25 cellular contexts compared by ENCODE assay signal in genomic region chr5:59146729-59147128, GRCh38.
A peak's percentile ranks its signal among the peaks of the same experiment; 100 is the strongest.
DNase-seq lines count a peak whose midpoint lies in the region; ATAC-seq and TF ChIP-seq lines count a peak whose summit lies in the region.
"Had no signal": no experiment of that assay in that cellular context is flagged by ENCODE, and none has a peak within 500 bp of the region (broad histone marks: within the 10 kb centered on the region; RNA-seq: fewer than 3 reads in every experiment).

No MANE protein-coding gene starts in this region.

- H3K36me3 Mint-ChIP-seq in activated CD4-positive, alpha-beta T cell treated with anti-CD3 and anti-CD28 coated beads, Interleukin-2, amount 10 ng/mL, durations not matched to agents 7 days and 5 days (ENCODE audit: low read depth): peaks cover 2% of the 10 kb centered on the region
- no peaks in the 10 kb centered on the region for H3K36me3 Mint-ChIP-seq in CD4-positive, alpha-beta T cell (ENCODE audit: low read depth)
- no peaks in the 10 kb centered on the region for H3K36me3 Mint-ChIP-seq in T-cell
- H3K36me3 Mint-ChIP-seq in activated T-helper 17 cell treated with anti-CD3 and anti-CD28 coated beads, Interleukin-2, amount 50 U/mL, for 72 hours (ENCODE audit: low read depth): no peaks in the 10 kb centered on the region
- no peaks in the 10 kb centered on the region for H3K36me3 Mint-ChIP-seq in glutamatergic neuron (ENCODE audit: unreplicated experiment)
- H3K36me3 Mint-ChIP-seq: CD4-positive, CD25-positive, alpha-beta regulatory T cell had no signal

- peak; percentile 26 for DNase-seq in activated CD4-positive, alpha-beta T cell treated with anti-CD3 and anti-CD28 coated beads, Interleukin-2, amount 10 ng/mL, durations not matched to agents 7 days and 5 days
- no peak for DNase-seq in activated CD4-positive, alpha-beta T cell treated with anti-CD3 and anti-CD28 coated beads, Interleukin-2, amount 50 U/mL, for 48 hours
- DNase-seq in CD4-positive, alpha-beta T cell: no peak
- DNase-seq in T-cell (peak in 4 of 34 experiments; percentile 2 to 21 (median 6)), glutamatergic neuron (no peak), posterior cingulate gyrus (no peak), COR-L47 (lab: John Stamatoyannopoulos, UW) (no peak)
- DNase-seq: Caco-2; CD4-positive, CD25-positive, alpha-beta regulatory T cell; DMS 273 treated with DMSO at 0.1 percent for 48 hours; DMS79; GF-D8; HCEC 1CT; NCI-H1092; NCI-H1417 treated with DMSO at 0.1 percent for 48 hours; NCI-H1694 treated with DMSO at 0.1 percent for 48 hours; NCI-H2081 treated with DMSO at 0.1 percent for 48 hours; NCI-H2171 treated with DMSO at 0.1 percent for 48 hours; NCI-H345; NCI-H524 treated with DMSO at 0.1 percent for 48 hours; NCI-H774; SK-N-SH had no signal

- no peaks in the 10 kb centered on the region for H3K27me3 ChIP-seq in CD4-positive, alpha-beta T cell (ENCODE audit: control insufficient read depth, insufficient read depth, low read length)
- H3K27me3 ChIP-seq: BLaER1 had no signal

- H3K4me1 Mint-ChIP-seq in activated CD4-positive, alpha-beta T cell treated with anti-CD3 and anti-CD28 coated beads, Interleukin-2, amount 10 ng/mL, durations not matched to agents 7 days and 5 days: peaks cover 20% of the 10 kb centered on the region
- no peaks in the 10 kb centered on the region for H3K4me1 Mint-ChIP-seq in CD4-positive, alpha-beta T cell (ENCODE audit: low read depth)
- peaks cover 5 to 29% (median 13%) of the 10 kb centered on the region in 3 donors for H3K4me1 Mint-ChIP-seq in T-cell
- H3K4me1 Mint-ChIP-seq in activated T-helper 17 cell treated with anti-CD3 and anti-CD28 coated beads, Interleukin-2, amount 50 U/mL, for 72 hours: peaks cover 17% of the 10 kb centered on the region
- H3K4me1 Mint-ChIP-seq in glutamatergic neuron (ENCODE audit: low read depth, unreplicated experiment): no peaks in the 10 kb centered on the region

- no peak overlapping the region for H3K4me3 Mint-ChIP-seq in activated CD4-positive, alpha-beta T cell treated with anti-CD3 and anti-CD28 coated beads, Interleukin-2, amount 10 ng/mL, durations not matched to agents 7 days and 5 days
- H3K4me3 Mint-ChIP-seq in CD4-positive, alpha-beta T cell: no peak overlapping the region
- H3K4me3 Mint-ChIP-seq in T-cell: no peak overlapping the region
- H3K4me3 Mint-ChIP-seq in activated T-helper 17 cell treated with anti-CD3 and anti-CD28 coated beads, Interleukin-2, amount 50 U/mL, for 72 hours: no peak overlapping the region
- H3K4me3 Mint-ChIP-seq in glutamatergic neuron (ENCODE audit: unreplicated experiment): no peak overlapping the region
- H3K4me3 Mint-ChIP-seq: CD4-positive, CD25-positive, alpha-beta regulatory T cell; IgD-negative memory B cell had no signal

- H3K27me3 Mint-ChIP-seq in activated CD4-positive, alpha-beta T cell treated with anti-CD3 and anti-CD28 coated beads, Interleukin-2, amount 10 ng/mL, durations not matched to agents 7 days and 5 days: no peaks in the 10 kb centered on the region
- no peaks in the 10 kb centered on the region for H3K27me3 Mint-ChIP-seq in CD4-positive, alpha-beta T cell
- H3K27me3 Mint-ChIP-seq in T-cell: no peaks in the 10 kb centered on the region
- no peaks in the 10 kb centered on the region for H3K27me3 Mint-ChIP-seq in activated T-helper 17 cell treated with anti-CD3 and anti-CD28 coated beads, Interleukin-2, amount 50 U/mL, for 72 hours
- H3K27me3 Mint-ChIP-seq in glutamatergic neuron (ENCODE audit: unreplicated experiment): no peaks in the 10 kb centered on the region
- H3K27me3 Mint-ChIP-seq: CD4-positive, CD25-positive, alpha-beta regulatory T cell had no signal

- peaks cover 3% of the 10 kb centered on the region for H3K9me3 Mint-ChIP-seq in activated CD4-positive, alpha-beta T cell treated with anti-CD3 and anti-CD28 coated beads, Interleukin-2, amount 10 ng/mL, durations not matched to agents 7 days and 5 days
- H3K9me3 Mint-ChIP-seq in CD4-positive, alpha-beta T cell: no peaks in the 10 kb centered on the region
- H3K9me3 Mint-ChIP-seq in T-cell (no peaks in the 10 kb centered on the region), glutamatergic neuron (ENCODE audit: unreplicated experiment) (no peaks in the 10 kb centered on the region)
- peaks cover 3% of the 10 kb centered on the region for H3K9me3 Mint-ChIP-seq in activated T-helper 17 cell treated with anti-CD3 and anti-CD28 coated beads, Interleukin-2, amount 50 U/mL, for 72 hours
- H3K9me3 Mint-ChIP-seq: CD4-positive, CD25-positive, alpha-beta regulatory T cell had no signal

- no peak overlapping the region for H3K27ac ChIP-seq in CD4-positive, alpha-beta T cell (ENCODE audit: low read depth, low read length)
- H3K27ac ChIP-seq: BLaER1 had no signal

- no peak overlapping the region for H3K27ac Mint-ChIP-seq in activated CD4-positive, alpha-beta T cell treated with anti-CD3 and anti-CD28 coated beads, Interleukin-2, amount 10 ng/mL, durations not matched to agents 7 days and 5 days
- H3K27ac Mint-ChIP-seq in CD4-positive, alpha-beta T cell: no peak overlapping the region
- H3K27ac Mint-ChIP-seq in T-cell (no peak overlapping the region), glutamatergic neuron (ENCODE audit: unreplicated experiment) (no peak overlapping the region)
- H3K27ac Mint-ChIP-seq in activated T-helper 17 cell treated with anti-CD3 and anti-CD28 coated beads, Interleukin-2, amount 50 U/mL, for 72 hours: no peak overlapping the region
- H3K27ac Mint-ChIP-seq: CD4-positive, CD25-positive, alpha-beta regulatory T cell; IgD-negative memory B cell had no signal

- peak; percentile 57 for ATAC-seq in CD4-positive, alpha-beta T cell (ENCODE audit: poor library complexity)
- peak in 3 of 4 experiments; percentile 51 to 67 (median 61) for ATAC-seq in T-cell (replicated peaks in 1 of 4)
- ATAC-seq in activated T-helper 17 cell treated with anti-CD3 and anti-CD28 coated beads, Interleukin-2, amount 50 U/mL, for 72 hours (replicated peaks): peak; percentile 55

- H3K9me3 ChIP-seq in CD4-positive, alpha-beta T cell (ENCODE audit: control insufficient read depth, low read length): no peaks in the 10 kb centered on the region
- H3K9me3 ChIP-seq: BLaER1, Caco-2, SK-N-SH had no signal

- POLR2A ChIA-PET in activated CD4-positive, alpha-beta T cell treated with anti-CD3 and anti-CD28 coated beads, Interleukin-2, amount 10 ng/mL, durations not matched to agents 7 days and 5 days (lab: Charles Lee): no interaction called here
- POLR2A ChIA-PET in CD4-positive, alpha-beta T cell (lab: Charles Lee): interaction anchor here (1.2 to 1.3 kb wide), 2 partner anchors 22 to 107 kb away, joined by 3 to 5 read pairs; no protein-coding TSS in a partner anchor
- POLR2A ChIA-PET in T-cell (lab: Charles Lee): no interaction called here

- CTCF ChIA-PET in activated CD4-positive, alpha-beta T cell treated with anti-CD3 and anti-CD28 coated beads, Interleukin-2, amount 10 ng/mL, durations not matched to agents 7 days and 5 days (lab: Charles Lee): interaction anchor here (1.4 kb wide), 1 partner anchor 13 kb away, joined by 4 read pairs; no protein-coding TSS in a partner anchor
- CTCF ChIA-PET in CD4-positive, alpha-beta T cell (lab: Charles Lee): interaction anchor here (1.3 to 2.2 kb wide), 2 partner anchors 12 to 14 kb away, joined by 3 to 5 read pairs; no protein-coding TSS in a partner anchor
- CTCF ChIA-PET in T-cell (lab: Charles Lee): interaction anchor here in 1 of 2 donors (0.8 kb wide), 1 partner anchor 28 kb away, joined by 7 read pairs; no protein-coding TSS in a partner anchor

- intact Hi-C loops in CD4-positive, alpha-beta T cell (cut with DNase I, micrococcal nuclease): no loop called here
- intact Hi-C loops in posterior cingulate gyrus (cut with DNase I): no loop called here

- no peak for TF ChIP-seq CTCF in CD4-positive, alpha-beta T cell (IDR thresholded peaks at IDR 0.05)
- no peak for TF ChIP-seq CTCF in glutamatergic neuron (IDR thresholded peaks at IDR 0.05; ENCODE audit: partially characterized antibody, unreplicated experiment)
